Comparison of ENCODE assay signal across 8 cellular contexts in the genomic region with DNA sequence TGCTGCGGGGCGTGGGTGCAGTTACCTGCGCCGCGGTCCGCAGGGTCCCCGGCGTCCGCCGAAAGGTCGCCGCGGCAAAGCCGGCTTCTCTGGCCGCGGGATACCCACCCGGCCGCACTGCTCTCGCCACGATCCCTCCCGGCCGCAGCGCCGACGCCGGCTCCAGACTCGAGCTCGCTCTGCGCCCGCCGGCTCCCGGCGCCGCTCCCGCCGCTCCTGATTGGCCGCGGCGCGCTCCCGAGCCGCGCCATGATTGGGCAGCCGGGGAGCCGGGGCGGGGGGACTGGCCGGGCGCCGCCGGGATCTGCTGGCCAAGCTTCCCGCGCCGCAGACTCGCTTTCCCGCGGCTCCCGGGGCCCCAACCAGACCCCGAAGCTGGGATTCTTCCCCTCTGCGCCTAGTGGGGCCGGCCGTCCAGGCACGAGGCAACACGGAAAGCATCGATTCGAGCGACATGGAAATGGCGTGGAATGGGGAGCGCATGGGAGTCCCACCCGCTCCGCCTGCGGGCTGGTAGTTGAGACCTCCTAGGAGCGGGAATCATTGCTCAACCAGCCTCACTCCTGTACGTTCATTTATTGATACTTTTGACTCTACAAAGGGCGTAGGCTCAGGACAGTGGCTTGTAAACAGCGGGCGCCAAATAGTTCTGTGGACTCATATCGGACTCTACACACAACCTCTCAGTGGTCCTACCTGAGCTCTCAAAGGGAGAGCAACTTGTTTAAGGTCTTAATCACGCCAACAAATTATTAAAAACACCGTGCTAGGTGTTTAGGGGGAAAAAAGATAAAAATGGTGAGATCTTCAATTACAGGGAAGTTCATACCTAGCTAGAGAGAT. TPM values are rescaled to one million over a fixed set of nuclear protein-coding genes. Genes with fewer than 3 reads are reported as not detected.
DNase-seq lines count a peak whose midpoint lies in the region; ATAC-seq and TF ChIP-seq lines count a peak whose summit lies in the region.

No MANE protein-coding gene starts in this region.

- H3K9ac ChIP-seq in KMS-11, result peak overlapping the region; percentile 35; the same call in 1 of the 2 replicates

- intact Hi-C loops in right cardiac atrium (cut with DNase I), result no loop called here

- H3K4me1 ChIP-seq in KMS-11 (ENCODE audit: low read depth, poor library complexity, severe bottlenecking), result peaks cover 17% of the 10 kb centered on the region
- no peaks in the 10 kb centered on the region for H3K4me1 ChIP-seq in right cardiac atrium (ENCODE audit: control insufficient read depth, insufficient read depth, low read length)

- H3K9me3 ChIP-seq in right cardiac atrium (ENCODE audit: control insufficient read depth, low read length), result no peaks in the 10 kb centered on the region

- H3K27ac ChIP-seq in KMS-11 (no peak overlapping the region), right cardiac atrium (ENCODE audit: low read length) (no peak overlapping the region)

- H3K4me3 ChIP-seq in KMS-11 (IDR thresholded peaks at IDR 0.05; ENCODE audit: insufficient read depth, low read depth, low read length) (no peak overlapping the region), astrocyte of the cerebellum (ENCODE audit: low read depth, low read length) (peak overlapping the region; percentile 53), right cardiac atrium (ENCODE audit: low read length) (peak overlapping the region; percentile 53)

- peak overlapping the region; percentile 78 for H3K4me2 ChIP-seq in KMS-11

- WGBS in right cardiac atrium, result 3% methylated on average over 77 of the region's 79 CpGs

- H3K27me3 ChIP-seq in KMS-11 (ENCODE audit: insufficient read depth, low read depth) (no peaks in the 10 kb centered on the region), right cardiac atrium (ENCODE audit: control insufficient read depth, insufficient read depth) (no peaks in the 10 kb centered on the region)

- ATAC-seq in GM21825 (IDR thresholded peaks at IDR 0.05; ENCODE audit: unreplicated experiment) (peak; percentile 77), SK-N-SH treated with all-trans-retinoic acid at 6 μM for 48 hours (peak; percentile 99), right cardiac atrium (peak; percentile 97 to 98)

- H4K20me1 ChIP-seq in KMS-11 (ENCODE audit: insufficient read depth), result no peaks in the 10 kb centered on the region

- no peaks in the 10 kb centered on the region for H3K36me3 ChIP-seq in KMS-11 (ENCODE audit: insufficient read depth)

- peak overlapping the region; percentile 98 for H2AFZ ChIP-seq in KMS-11 (ENCODE audit: low read depth)

- H3K79me2 ChIP-seq in KMS-11 (ENCODE audit: insufficient read depth, low read depth), result peaks cover 3% of the 10 kb centered on the region; the same call in 1 of the 2 replicates

- in situ Hi-C loops in astrocyte of the cerebellum (cut with HindIII; ENCODE audit: low sequenced_read_pairs), result no loop called here

- TF ChIP-seq CTCF in KMS-11 (conservative IDR thresholded peaks at IDR 0.05; ENCODE audit: low read depth, low read length) (no peak), astrocyte of the cerebellum (IDR thresholded peaks at IDR 0.05; ENCODE audit: low read depth, low read length, missing control alignments) (no peak)

- DNase-seq in DMS79 treated with DMSO at 0.1 percent for 48 hours (lab: John Stamatoyannopoulos, UW), result peak; percentile 83
- DNase-seq in astrocyte of the cerebellum (ENCODE audit: low read depth), result no peak
- peak; percentile 83 to 93 (median 92) for DNase-seq in right cardiac atrium
- peak; percentile 72 for DNase-seq in pons (ENCODE audit: low spot score)
- DNase-seq in NAMALWA (ENCODE audit: low spot score), result no peak

TF ChIP-seq in SK-N-SH treated with all-trans-retinoic acid at 6 μM for 48 hours, 23 proteins besides CTCF, POLR2A, EP300 and RAD21:
- TF ChIP-seq PPARA (CRISPR knock-in tag; IDR thresholded peaks at IDR 0.05; ENCODE audit: borderline replicate concordance), result no peak
- TF ChIP-seq OSR1 (CRISPR knock-in tag; IDR thresholded peaks at IDR 0.05), result no peak
- TF ChIP-seq, protein P1, sequence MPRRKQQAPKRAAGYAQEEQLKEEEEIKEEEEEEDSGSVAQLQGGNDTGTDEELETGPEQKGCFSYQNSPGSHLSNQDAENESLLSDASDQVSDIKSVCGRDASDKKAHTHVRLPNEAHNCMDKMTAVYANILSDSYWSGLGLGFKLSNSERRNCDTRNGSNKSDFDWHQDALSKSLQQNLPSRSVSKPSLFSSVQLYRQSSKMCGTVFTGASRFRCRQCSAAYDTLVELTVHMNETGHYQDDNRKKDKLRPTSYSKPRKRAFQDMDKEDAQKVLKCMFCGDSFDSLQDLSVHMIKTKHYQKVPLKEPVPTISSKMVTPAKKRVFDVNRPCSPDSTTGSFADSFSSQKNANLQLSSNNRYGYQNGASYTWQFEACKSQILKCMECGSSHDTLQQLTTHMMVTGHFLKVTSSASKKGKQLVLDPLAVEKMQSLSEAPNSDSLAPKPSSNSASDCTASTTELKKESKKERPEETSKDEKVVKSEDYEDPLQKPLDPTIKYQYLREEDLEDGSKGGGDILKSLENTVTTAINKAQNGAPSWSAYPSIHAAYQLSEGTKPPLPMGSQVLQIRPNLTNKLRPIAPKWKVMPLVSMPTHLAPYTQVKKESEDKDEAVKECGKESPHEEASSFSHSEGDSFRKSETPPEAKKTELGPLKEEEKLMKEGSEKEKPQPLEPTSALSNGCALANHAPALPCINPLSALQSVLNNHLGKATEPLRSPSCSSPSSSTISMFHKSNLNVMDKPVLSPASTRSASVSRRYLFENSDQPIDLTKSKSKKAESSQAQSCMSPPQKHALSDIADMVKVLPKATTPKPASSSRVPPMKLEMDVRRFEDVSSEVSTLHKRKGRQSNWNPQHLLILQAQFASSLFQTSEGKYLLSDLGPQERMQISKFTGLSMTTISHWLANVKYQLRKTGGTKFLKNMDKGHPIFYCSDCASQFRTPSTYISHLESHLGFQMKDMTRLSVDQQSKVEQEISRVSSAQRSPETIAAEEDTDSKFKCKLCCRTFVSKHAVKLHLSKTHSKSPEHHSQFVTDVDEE (CRISPR knock-in tag; IDR thresholded peaks at IDR 0.05), result no peak
- TF ChIP-seq ZNF70 (CRISPR knock-in tag; IDR thresholded peaks at IDR 0.05), result no peak

RNA-seq across cellular contexts. Expression of a gene that starts 36.4 kb away (rescaled TPM):
- total RNA-seq in right cardiac atrium, result 10 to 100 TPM in 1 of 4 donors, 1 to 10 TPM in 3; 8.2 to 20.1 (median 9.4) TPM
- 2.0 TPM for polyA plus RNA-seq in right cardiac atrium

Comparison
In these comparisons a context has a peak if more than half of its experiments do, and no peak if none do; other contexts are left out.
1. DNase-seq: peak in DMS79 treated with DMSO at 0.1 percent for 48 hours (single experiment), right cardiac atrium (3 of 3) and pons (single experiment); none in astrocyte of the cerebellum (single experiment) and NAMALWA (single experiment).
2. Peak in every context shown above with its lines, with median percentiles within 50 percentile points of each other: ATAC-seq.